In the genomic region with DNA sequence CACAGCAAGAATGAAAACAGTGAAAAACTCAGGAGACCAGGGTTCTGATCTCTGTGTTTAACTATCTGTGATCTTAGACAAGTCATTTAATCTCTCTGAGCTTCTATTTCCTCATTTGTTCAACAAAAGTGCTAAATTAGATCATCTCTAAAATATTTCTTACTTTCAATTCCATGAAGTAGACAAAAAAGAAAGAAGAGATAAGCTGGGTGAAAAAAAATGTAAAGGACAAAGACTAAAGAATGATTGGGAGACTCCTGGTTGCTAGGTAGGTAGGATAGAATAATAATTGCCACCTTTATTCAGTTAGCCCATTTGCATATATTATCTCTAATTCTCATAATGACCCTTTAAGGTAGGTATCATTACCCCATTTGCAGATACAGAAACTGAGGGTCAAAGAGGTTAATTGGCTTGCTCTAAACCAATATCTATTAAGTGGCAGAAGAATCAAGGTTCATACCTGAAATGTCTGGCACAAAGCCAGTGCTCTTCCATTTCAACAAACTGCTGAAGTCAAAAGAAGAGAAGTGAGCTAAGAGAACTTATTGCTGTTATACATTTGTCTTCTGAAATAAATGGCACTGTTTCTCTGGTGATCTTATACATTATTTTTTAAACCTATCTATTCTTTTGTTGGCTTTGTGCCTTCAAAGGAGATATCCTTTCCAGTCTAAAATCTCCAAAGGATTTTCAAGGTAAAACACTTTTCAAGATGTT, we compare ENCODE assay signal across 17 cellular contexts.
DNase-seq lines count a peak whose midpoint lies in the region; ATAC-seq and TF ChIP-seq lines count a peak whose summit lies in the region.
"Had no signal": no experiment of that assay in that cellular context is flagged by ENCODE, and none has a peak within 500 bp of the region (broad histone marks: within the 10 kb centered on the region; RNA-seq: fewer than 3 reads in every experiment).

No MANE protein-coding gene starts in this region.

- POLR2A ChIA-PET in PC-3 (lab: Charles Lee; ENCODE audit: unreplicated experiment): no interaction called here

- no peak overlapping the region for H3K27ac ChIP-seq in PC-3 (ENCODE audit: low read length)
- H3K27ac ChIP-seq: adrenal gland, left ventricle myocardium inferior, testis had no signal

- H3K9me3 ChIP-seq in PC-3 (ENCODE audit: low read length): no peaks in the 10 kb centered on the region
- H3K9me3 ChIP-seq: adrenal gland, BE2C, testis had no signal

- TF ChIP-seq CTCF in choroid plexus epithelial cell (conservative IDR thresholded peaks at IDR 0.05; ENCODE audit: low read depth, low read length): no peak
- no peak for TF ChIP-seq CTCF in PC-3 (conservative IDR thresholded peaks at IDR 0.05; ENCODE audit: low read depth, low read length)

- no peak overlapping the region for H3K9ac ChIP-seq in PC-3 (ENCODE audit: low read length)

- BruUV-seq in PC-3 (replicated peaks; lab: Mats Ljungman, UMichigan): no TSS peak

- no peaks in the 10 kb centered on the region for H3F3A ChIP-seq in PC-3 (ENCODE audit: low read length, unreplicated experiment)

- no peak overlapping the region for H2AFZ ChIP-seq in PC-3 (ENCODE audit: low read length)

- CTCF ChIA-PET in PC-3 (lab: Charles Lee): no interaction called here

- DNase-seq in DMS53 treated with DMSO at 0.1 percent for 48 hours (lab: John Stamatoyannopoulos, UW; ENCODE audit: unreplicated experiment) (peak; percentile 67), LoVo (ENCODE audit: low spot score) (peak; percentile 19), NCI-H2171 treated with DMSO at 0.1 percent for 48 hours (lab: John Stamatoyannopoulos, UW) (peak; percentile 41), choroid plexus epithelial cell (ENCODE audit: low read depth) (peak; percentile 1), PC-3 (no peak)
- DNase-seq in stimulated activated CD4-positive, alpha-beta T cell treated with anti-CD3 and anti-CD28 coated beads, Interleukin-4, amount 100 ng/mL, for 4 hours: no peak
- DNase-seq: activated CD4-positive, alpha-beta T cell treated with anti-CD3 and anti-CD28 coated beads for 48 hours; activated CD8-positive, alpha-beta memory T cell treated with anti-CD3 and anti-CD28 coated beads, Interleukin-2, amount 50 U/mL, for 4 hours; activated effector memory CD4-positive, alpha-beta T cell treated with Interleukin-2 at 50 U/mL for 16 hours; adrenal gland; BE2C; caudate nucleus; effector CD4-positive, alpha-beta T cell; GOT3; left ventricle myocardium inferior; testis had no signal

- intact Hi-C loops in PC-3 (cut with micrococcal nuclease): no loop called here

- no peaks in the 10 kb centered on the region for H3K36me3 ChIP-seq in PC-3 (ENCODE audit: low read depth, low read length)
- H3K36me3 ChIP-seq: adrenal gland, BE2C, left ventricle myocardium inferior had no signal

- H3K9me2 ChIP-seq in PC-3 (replicated peaks; ENCODE audit: low read length): no peaks in the 10 kb centered on the region

- no peak overlapping the region for H3K4me2 ChIP-seq in PC-3 (ENCODE audit: low read length)

- no peaks in the 10 kb centered on the region for H3K4me1 ChIP-seq in PC-3 (ENCODE audit: insufficient read depth, low read length)
- H3K4me1 ChIP-seq: adrenal gland, BE2C, left ventricle myocardium inferior, testis had no signal

- H4K20me1 ChIP-seq in PC-3 (ENCODE audit: low read length): no peaks in the 10 kb centered on the region

- H3K27me3 ChIP-seq in PC-3 (ENCODE audit: low read length): no peaks in the 10 kb centered on the region
- H3K27me3 ChIP-seq: adrenal gland, BE2C, testis had no signal

- no peak overlapping the region for H3K4me3 ChIP-seq in choroid plexus epithelial cell (ENCODE audit: low read depth, low read length)
- no peak overlapping the region for H3K4me3 ChIP-seq in PC-3 (ENCODE audit: low read length)
- H3K4me3 ChIP-seq: adrenal gland, left ventricle myocardium inferior, testis had no signal

- ATAC-seq in PC-3 (no peak), GM18511 (IDR thresholded peaks at IDR 0.05; ENCODE audit: unreplicated experiment) (no peak)

- no peaks in the 10 kb centered on the region for H3K79me2 ChIP-seq in PC-3 (ENCODE audit: low read length)

Comparison
In these comparisons a context has a peak if more than half of its experiments do, and no peak if none do; other contexts are left out.
1. DNase-seq: peak in DMS53 treated with DMSO at 0.1 percent for 48 hours (single experiment), LoVo (single experiment), NCI-H2171 treated with DMSO at 0.1 percent for 48 hours (single experiment) and choroid plexus epithelial cell (single experiment); none in PC-3 (single experiment) and stimulated activated CD4-positive, alpha-beta T cell treated with anti-CD3 and anti-CD28 coated beads, Interleukin-4, amount 100 ng/mL, for 4 hours (0 of 2).